ENCODE assay signal across 16 cellular contexts in the genomic region with DNA sequence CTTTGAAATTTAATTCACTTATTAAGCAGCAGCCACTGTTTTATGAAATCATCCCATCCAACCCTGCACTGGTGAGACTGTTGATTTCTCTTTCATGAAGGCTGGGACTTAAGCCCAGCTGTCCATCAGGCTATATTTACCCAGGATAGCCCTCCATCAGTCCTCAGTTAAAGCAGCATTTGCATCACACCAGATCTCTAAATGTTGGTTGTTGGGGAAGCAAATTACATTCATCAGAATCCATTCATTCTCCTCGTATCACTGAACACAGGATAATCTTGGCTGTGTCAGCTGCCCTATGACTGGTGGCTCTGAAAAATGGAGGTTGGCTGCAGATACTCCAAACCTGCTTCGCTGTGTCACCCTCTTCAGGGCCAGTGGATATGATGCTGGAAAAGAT.
DNase-seq lines count a peak whose midpoint lies in the region.
"Had no signal": no experiment of that assay in that cellular context is flagged by ENCODE, and none has a peak within 500 bp of the region (broad histone marks: within the 10 kb centered on the region; RNA-seq: fewer than 3 reads in every experiment).

No MANE protein-coding gene starts in this region.

- no peaks in the 10 kb centered on the region for H3K9me3 Mint-ChIP-seq in IgD-negative memory B cell

- no peaks in the 10 kb centered on the region for H3K27me3 ChIP-seq in HAP-1 (ENCODE audit: low read depth)
- H3K27me3 ChIP-seq: BLaER1 had no signal

- no peaks in the 10 kb centered on the region for H3K36me3 Mint-ChIP-seq in IgD-negative memory B cell

- no peaks in the 10 kb centered on the region for H3K27me3 Mint-ChIP-seq in IgD-negative memory B cell
- H3K27me3 Mint-ChIP-seq: CD4-positive, alpha-beta T cell had no signal

- in situ Hi-C loops in HAP-1 (cut with MboI; ENCODE audit: low sequenced_read_pairs) = no loop called here

- peak; percentile 89 for DNase-seq in NCI-H446 treated with DMSO at 0.1 percent for 48 hours (lab: John Stamatoyannopoulos, UW)
- peak; percentile 27 for DNase-seq in NCI-H82 treated with DMSO at 0.1 percent for 48 hours (lab: John Stamatoyannopoulos, UW; ENCODE audit: unreplicated experiment)
- peak; percentile 9 for DNase-seq in myocyte (ENCODE audit: low read depth)
- DNase-seq in NCI-H1105 (lab: John Stamatoyannopoulos, UW) = no peak
- no peak for DNase-seq in HAP-1 (ENCODE audit: low spot score in 2 of 2)
- no peak for DNase-seq in ureter (ENCODE audit: low spot score)
- DNase-seq in NCI-H187 treated with DMSO at 0.1 percent for 48 hours (lab: John Stamatoyannopoulos, UW) = no peak
- DNase-seq: Caco-2; CD4-positive, alpha-beta T cell; GOT3; NCI-H1930; NCI-H226; NCI-H748 treated with DMSO at 0.1 percent for 48 hours; Right ventricle myocardium superior had no signal

- peak overlapping the region in 2 of 3 donors; percentile 5 to 41 for H3K27ac Mint-ChIP-seq in IgD-negative memory B cell
- H3K27ac Mint-ChIP-seq: CD4-positive, alpha-beta T cell had no signal

- no peak overlapping the region for H3K4me3 ChIP-seq in HAP-1
- H3K4me3 ChIP-seq: BLaER1 had no signal

- H3K4me1 Mint-ChIP-seq in IgD-negative memory B cell = peaks cover 32 to 41% (median 35%) of the 10 kb centered on the region in 3 donors

- H3K4me1 ChIP-seq in HAP-1 = no peaks in the 10 kb centered on the region

- H3K4me3 Mint-ChIP-seq in IgD-negative memory B cell = no peak overlapping the region
- H3K4me3 Mint-ChIP-seq: CD4-positive, alpha-beta T cell had no signal

- no peaks in the 10 kb centered on the region for H3K9me3 ChIP-seq in HAP-1
- H3K9me3 ChIP-seq: Caco-2 had no signal

- H3K36me3 ChIP-seq in HAP-1 (replicated peaks) = no peaks in the 10 kb centered on the region
- H3K36me3 ChIP-seq: BLaER1 had no signal

Comparison
In these comparisons a context has a peak if more than half of its experiments do, and no peak if none do; other contexts are left out.
1. DNase-seq: peak in NCI-H446 treated with DMSO at 0.1 percent for 48 hours (single experiment), NCI-H82 treated with DMSO at 0.1 percent for 48 hours (single experiment) and myocyte (single experiment); none in NCI-H1105 (single experiment), HAP-1 (0 of 2), ureter (single experiment) and NCI-H187 treated with DMSO at 0.1 percent for 48 hours (single experiment).